Comparison of ENCODE assay signal across 9 cellular contexts in the genomic region with DNA sequence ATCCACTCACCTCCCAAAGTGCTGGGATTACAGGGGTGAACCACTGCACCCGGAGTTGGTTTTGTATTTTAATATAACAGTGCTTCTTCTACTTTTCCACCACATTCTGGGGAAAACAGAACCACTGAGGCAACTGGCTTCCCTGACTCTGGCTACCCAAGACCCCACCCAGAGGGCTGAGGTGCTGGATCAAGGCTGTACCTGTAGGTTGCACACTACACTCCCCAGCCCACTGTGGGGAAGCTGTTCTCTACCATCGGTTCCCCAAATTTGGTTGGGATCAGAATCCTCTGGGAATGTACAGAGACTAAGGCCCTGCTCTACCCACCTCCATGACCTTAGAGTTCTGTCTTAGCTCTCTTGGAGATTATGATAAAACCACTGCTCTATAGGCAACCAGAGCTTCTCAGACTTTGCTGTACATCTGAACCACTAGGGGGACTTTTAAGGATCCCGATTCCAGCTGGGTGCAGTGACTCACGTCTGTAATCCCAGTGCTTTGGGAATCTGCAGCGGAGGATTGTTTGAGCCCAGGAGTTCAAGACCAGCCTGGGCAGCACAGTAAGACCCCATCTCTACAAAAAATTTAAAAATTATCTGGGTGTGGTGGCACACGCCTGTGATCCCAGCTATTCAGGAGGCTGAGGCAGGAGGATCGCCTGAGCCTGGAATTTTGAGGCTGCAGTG. TPM values are rescaled to one million over a fixed set of nuclear protein-coding genes. Genes with fewer than 3 reads are reported as not detected.
DNase-seq lines count a peak whose midpoint lies in the region; ATAC-seq and TF ChIP-seq lines count a peak whose summit lies in the region.
"Had no signal": no experiment of that assay in that cellular context is flagged by ENCODE, and none has a peak within 500 bp of the region (broad histone marks: within the 10 kb centered on the region; RNA-seq: fewer than 3 reads in every experiment).

No MANE protein-coding gene starts in this region.

- TF ChIP-seq CTCF in fibroblast of the aortic adventitia (IDR thresholded peaks at IDR 0.05; ENCODE audit: insufficient read depth, low read length) = peak; percentile 48

- ATAC-seq in GM19351 (IDR thresholded peaks at IDR 0.05; ENCODE audit: unreplicated experiment) = no peak

- H3K4me3 ChIP-seq in fibroblast of the aortic adventitia (ENCODE audit: low read depth, low read length) = no peak overlapping the region
- H3K4me3 ChIP-seq: SK-N-MC had no signal

- DNase-seq in A172 (ENCODE audit: low spot score) (peak; percentile 77), H4 (ENCODE audit: low spot score) (peak; percentile 47), RPMI7951 (ENCODE audit: low read depth) (peak; percentile 61), fibroblast of the aortic adventitia (ENCODE audit: low read depth) (peak; percentile 57), NCI-H1930 (lab: John Stamatoyannopoulos, UW) (no peak), amygdala (lab: John Stamatoyannopoulos, UW) (no peak), inferior parietal cortex (ENCODE audit: extremely low spot score) (no peak)

RNA-seq across cellular contexts. Expression of gene GNG4, which starts 51.6 kb away (rescaled TPM):
- total RNA-seq in A172 (2014; rRNA removed; shearing (Covaris generic)) = 3.2 and 3.5 TPM in 2 replicates
- total RNA-seq in H4 (2014; rRNA removed; shearing (Covaris generic)) = 6.0 and 9.0 TPM in 2 replicates
- total RNA-seq in RPMI7951 (2014; rRNA removed; shearing (Covaris generic)) = 2.0 and 2.4 TPM in 2 replicates
- total RNA-seq in fibroblast of the aortic adventitia (ENCODE audit: low replicate concordance) = not detected in 2 replicates

Comparison
In these comparisons a context has a peak if more than half of its experiments do, and no peak if none do; other contexts are left out.
1. DNase-seq: peak in A172 (single experiment), H4 (single experiment), RPMI7951 (single experiment) and fibroblast of the aortic adventitia (single experiment); none in NCI-H1930 (0 of 2), amygdala (0 of 56) and inferior parietal cortex (single experiment).